16 cellular contexts compared by ENCODE assay signal in the genomic region with DNA sequence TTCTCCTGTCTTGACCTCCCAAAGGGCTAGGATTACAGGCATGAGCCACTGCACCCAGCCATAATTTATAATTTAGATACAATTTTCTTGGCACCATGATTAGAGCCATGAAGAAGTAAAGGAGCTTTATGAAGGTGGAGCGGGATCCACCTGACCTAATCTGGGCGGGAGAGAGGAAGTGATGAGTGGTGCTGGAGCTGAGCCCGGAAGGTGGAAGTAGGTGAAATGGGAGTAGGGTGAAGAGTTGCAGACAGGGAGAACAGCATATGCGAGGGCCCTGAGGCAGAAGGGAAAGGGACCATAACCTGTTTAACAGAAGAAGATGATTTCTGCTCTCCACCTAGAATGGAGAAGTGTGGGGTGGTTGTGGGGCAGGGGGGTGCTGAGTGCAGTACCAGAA. TPM values are rescaled to one million over a fixed set of nuclear protein-coding genes. Genes with fewer than 3 reads are reported as not detected.
A peak's percentile ranks its signal among the peaks of the same experiment; 100 is the strongest.
DNase-seq lines count a peak whose midpoint lies in the region; ATAC-seq and TF ChIP-seq lines count a peak whose summit lies in the region.
"Had no signal": no experiment of that assay in that cellular context is flagged by ENCODE, and none has a peak within 500 bp of the region (broad histone marks: within the 10 kb centered on the region; RNA-seq: fewer than 3 reads in every experiment).

No MANE protein-coding gene starts in this region.

- no peaks in the 10 kb centered on the region for H3K9me3 Mint-ChIP-seq in MCF 10A (ENCODE audit: unreplicated experiment)

- peak overlapping the region; percentile 31 for H3K27ac Mint-ChIP-seq in MCF 10A (ENCODE audit: low read depth, unreplicated experiment)

- POLR2A ChIA-PET in MCF 10A (lab: Yijun Ruan, JAX), result interaction anchor here (1.2 kb wide), 1 partner anchor 91 kb away, joined by 4 read pairs; no protein-coding TSS in a partner anchor
- POLR2A ChIA-PET in PC-3 (lab: Charles Lee; ENCODE audit: unreplicated experiment), result interaction anchor here (0.6 kb wide), 1 partner anchor 11 kb away, joined by 4 read pairs; no protein-coding TSS in a partner anchor

- H3F3A ChIP-seq in PC-3 (ENCODE audit: low read length, unreplicated experiment), result no peaks in the 10 kb centered on the region

- H3K9me2 ChIP-seq in PC-3 (replicated peaks; ENCODE audit: low read length), result no peaks in the 10 kb centered on the region

- intact Hi-C loops in MCF 10A (cut with micrococcal nuclease), result no loop called here
- intact Hi-C loops in breast epithelium (cut with DNase I; ENCODE audit: low total_unique reads), result no loop called here
- intact Hi-C loops in PC-3 (cut with micrococcal nuclease), result no loop called here
- intact Hi-C loops in colonic mucosa (cut with DNase I), result no loop called here

- no peaks in the 10 kb centered on the region for H3K27me3 Mint-ChIP-seq in MCF 10A (ENCODE audit: insufficient read depth, unreplicated experiment)

- DNase-seq in MCF 10A (ENCODE audit: unreplicated experiment), result peak; percentile 64
- no peak for DNase-seq in breast epithelium (ENCODE audit: low spot score in 2 of 2)
- peak; percentile 79 for DNase-seq in PC-3
- peak; percentile 36 for DNase-seq in colonic mucosa
- DNase-seq in NCI-H1417 (lab: John Stamatoyannopoulos, UW), result no peak
- no peak for DNase-seq in foreskin keratinocyte
- DNase-seq: Karpas-422, MM.1S, NCI-H1092 treated with DMSO at 0.1 percent for 48 hours, NCI-H1694 treated with DMSO at 0.1 percent for 48 hours, NCI-H446, NCI-H69, OCI-M1 had no signal

- H3K27me3 ChIP-seq in breast epithelium, result no peaks in the 10 kb centered on the region
- H3K27me3 ChIP-seq in PC-3 (ENCODE audit: low read length), result no peaks in the 10 kb centered on the region
- H3K27me3 ChIP-seq in colonic mucosa, result no peaks in the 10 kb centered on the region
- no peaks in the 10 kb centered on the region for H3K27me3 ChIP-seq in foreskin keratinocyte
- H3K27me3 ChIP-seq: BLaER1 treated with 17β-estradiol and CSF1 and Interleukin-3, amounts not matched to agents 10 nM and 100 nM had no signal

- peaks cover 31% of the 10 kb centered on the region for H3K79me2 ChIP-seq in PC-3 (ENCODE audit: low read length)

- H3K9me3 ChIP-seq in breast epithelium (no peaks in the 10 kb centered on the region), PC-3 (ENCODE audit: low read length) (no peaks in the 10 kb centered on the region), colonic mucosa (no peaks in the 10 kb centered on the region)
- H3K9me3 ChIP-seq: BLaER1 treated with 17β-estradiol and CSF1 and Interleukin-3, amounts not matched to agents 10 nM and 100 nM had no signal

- H3K4me1 ChIP-seq in breast epithelium (peaks cover 0 to 2% of the 10 kb centered on the region in 2 donors), PC-3 (ENCODE audit: insufficient read depth, low read length) (peaks cover 16% of the 10 kb centered on the region), colonic mucosa (no peaks in the 10 kb centered on the region), foreskin keratinocyte (no peaks in the 10 kb centered on the region)

- H3K4me3 ChIP-seq in breast epithelium (no peak overlapping the region), PC-3 (ENCODE audit: low read length) (no peak overlapping the region), colonic mucosa (no peak overlapping the region)
- H3K4me3 ChIP-seq: BLaER1 treated with 17β-estradiol and CSF1 and Interleukin-3, amounts not matched to agents 10 nM and 100 nM had no signal

- no peak overlapping the region for H3K4me2 ChIP-seq in PC-3 (ENCODE audit: low read length)

- TF ChIP-seq CTCF in MCF 10A (IDR thresholded peaks at IDR 0.05; ENCODE audit: unreplicated experiment) (no peak), breast epithelium (IDR thresholded peaks at IDR 0.05) (no peak), PC-3 (conservative IDR thresholded peaks at IDR 0.05; ENCODE audit: low read depth, low read length) (no peak), colonic mucosa (IDR thresholded peaks at IDR 0.05) (no peak), foreskin keratinocyte (conservative IDR thresholded peaks at IDR 0.05) (no peak)

- no peak overlapping the region for H2AFZ ChIP-seq in PC-3 (ENCODE audit: low read length)

- H3K27ac ChIP-seq in breast epithelium (no peak overlapping the region), PC-3 (ENCODE audit: low read length) (peak overlapping the region; percentile 34), colonic mucosa (no peak overlapping the region), foreskin keratinocyte (no peak overlapping the region)
- H3K27ac ChIP-seq: BLaER1 treated with 17β-estradiol and CSF1 and Interleukin-3, amounts not matched to agents 10 nM and 100 nM had no signal

- CTCF ChIA-PET in MCF 10A (lab: Yijun Ruan, JAX), result interaction anchor here (0.6 to 1.1 kb wide), 4 partner anchors 15 to 67 kb away, joined by 3 read pairs; no protein-coding TSS in a partner anchor
- CTCF ChIA-PET in PC-3 (lab: Charles Lee), result no interaction called here

- H3K36me3 Mint-ChIP-seq in MCF 10A (ENCODE audit: insufficient read depth, unreplicated experiment), result peaks cover 4% of the 10 kb centered on the region

- peaks cover 19% of the 10 kb centered on the region for H3K4me1 Mint-ChIP-seq in MCF 10A (ENCODE audit: insufficient read depth, unreplicated experiment)

- TF ChIP-seq POLR2A in breast epithelium (IDR thresholded peaks at IDR 0.05), result no peak

- H3K9ac ChIP-seq in PC-3 (ENCODE audit: low read length), result no peak overlapping the region
- H3K9ac ChIP-seq in colonic mucosa (ENCODE audit: low read depth in 2 of 2, low read length in 2 of 2), result no peak overlapping the region
- H3K9ac ChIP-seq: BLaER1 treated with 17β-estradiol and CSF1 and Interleukin-3, amounts not matched to agents 10 nM and 100 nM had no signal

- no peaks in the 10 kb centered on the region for H4K20me1 ChIP-seq in PC-3 (ENCODE audit: low read length)

- H3K4me3 Mint-ChIP-seq in MCF 10A (ENCODE audit: unreplicated experiment), result no peak overlapping the region

- no peak for ATAC-seq in PC-3
- no peak for ATAC-seq in GM18907 (IDR thresholded peaks at IDR 0.05; ENCODE audit: unreplicated experiment)
- ATAC-seq in foreskin keratinocyte, result no peak
- ATAC-seq in HG02938 (IDR thresholded peaks at IDR 0.05; ENCODE audit: unreplicated experiment), result no peak

- H3K36me3 ChIP-seq in breast epithelium (no peaks in the 10 kb centered on the region), PC-3 (ENCODE audit: low read depth, low read length) (no peaks in the 10 kb centered on the region), colonic mucosa (no peaks in the 10 kb centered on the region)

- BruUV-seq in MCF 10A (replicated peaks; lab: Mats Ljungman, UMichigan), result no TSS peak
- no TSS peak for BruUV-seq in PC-3 (replicated peaks; lab: Mats Ljungman, UMichigan)

RNA-seq across cellular contexts. Expression of a gene that starts 4.2 kb away (rescaled TPM):
- total RNA-seq in MCF 10A (2022), result 14.0 and 18.1 TPM in 2 replicates
- total RNA-seq in breast epithelium, result 10 to 100 TPM; 10.2 to 13.0 (median 10.6) TPM
- 7.3 and 11.9 TPM in 2 replicates for total RNA-seq in PC-3 (2014; rRNA removed)
- total RNA-seq in colonic mucosa, result 10 to 100 TPM; 10.4 to 15.9 TPM
- total RNA-seq in foreskin keratinocyte, result 5.7 and 6.6 TPM in 2 replicates
- 7.4 and 8.8 TPM in 2 replicates for polyA plus RNA-seq in foreskin keratinocyte

RNA-seq across cellular contexts. Expression of a gene that starts 4.7 kb away (rescaled TPM):
- 14.4 and 16.1 TPM in 2 replicates for total RNA-seq in MCF 10A (2022)
- total RNA-seq in breast epithelium, result 10 to 100 TPM; 29.5 to 54.4 (median 34.7) TPM
- 18.3 and 23.2 TPM in 2 replicates for total RNA-seq in PC-3 (2014; rRNA removed)
- 10 to 100 TPM; 17.2 to 35.2 TPM for total RNA-seq in colonic mucosa
- total RNA-seq in foreskin keratinocyte, result 3.8 and 4.6 TPM in 2 replicates
- 6.9 and 7.8 TPM in 2 replicates for polyA plus RNA-seq in foreskin keratinocyte

RNA-seq across cellular contexts. Expression of a gene that starts 22.0 kb away (rescaled TPM):
- total RNA-seq in MCF 10A (2022) (0.09 and 0.22 TPM in 2 replicates), breast epithelium (1 to 10 TPM in 2 of 3 donors, under 1 TPM in 1; 0.16 to 1.3 (median 1.0) TPM), PC-3 (2014; rRNA removed) (0.75 and 1.1 TPM in 2 replicates), colonic mucosa (under 1 TPM in 1 of 2 donors, not detected in 1; 0.07 TPM), foreskin keratinocyte (0.04 and 0.07 TPM in 2 replicates)
- polyA plus RNA-seq in foreskin keratinocyte, result 0.03 TPM in 2 replicates

Comparison
In these comparisons a context has a peak if more than half of its experiments do, and no peak if none do; other contexts are left out.
1. DNase-seq: peak in MCF 10A (single experiment), PC-3 (single experiment) and colonic mucosa (single experiment); none in breast epithelium (0 of 2), NCI-H1417 (0 of 3) and foreskin keratinocyte (0 of 2).